In the genomic region with DNA sequence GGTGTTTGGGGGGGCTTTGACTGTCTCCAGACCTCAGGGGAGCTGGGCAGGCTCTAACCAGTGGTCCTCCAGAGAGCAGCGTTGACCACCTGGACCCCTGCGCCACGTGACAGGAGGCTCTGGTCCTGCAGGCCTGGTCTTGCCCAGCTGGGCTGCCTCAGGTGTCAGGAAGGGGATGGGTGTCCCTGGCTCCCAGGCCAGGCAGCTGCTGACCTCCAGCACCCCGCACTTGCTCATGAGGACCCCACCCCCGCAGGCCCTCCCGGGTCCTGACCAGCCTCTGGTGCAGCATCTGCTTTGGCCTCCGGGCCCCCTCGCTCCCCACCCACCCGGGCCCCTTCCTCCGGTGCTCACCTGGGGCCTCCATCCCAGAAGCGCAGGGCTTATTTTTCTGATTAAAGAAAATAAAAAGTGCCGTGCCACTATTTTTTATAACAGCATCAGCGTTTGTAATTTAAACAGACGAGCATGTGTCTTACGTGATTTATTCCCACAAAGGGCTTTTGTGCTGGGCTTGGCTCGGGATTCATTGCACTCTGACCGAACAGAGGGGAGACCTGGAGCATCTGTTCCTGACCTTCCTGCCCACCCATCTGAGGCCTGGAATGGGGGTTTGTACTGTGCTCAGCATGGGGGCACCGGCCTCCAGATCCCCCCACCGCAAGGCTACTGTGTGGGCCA, we compare ENCODE assay signal across 20 cellular contexts. TPM values are rescaled to one million over a fixed set of nuclear protein-coding genes. Genes with fewer than 3 reads are reported as not detected.
DNase-seq lines count a peak whose midpoint lies in the region; ATAC-seq, FAIRE-seq and TF ChIP-seq lines count a peak whose summit lies in the region.
"Had no signal": no experiment of that assay in that cellular context is flagged by ENCODE, and none has a peak within 500 bp of the region (broad histone marks: within the 10 kb centered on the region; RNA-seq: fewer than 3 reads in every experiment).

No MANE protein-coding gene starts in this region.

- no peak for TF ChIP-seq CTCF in brain (conservative IDR thresholded peaks at IDR 0.05)
- no peak for TF ChIP-seq CTCF in D721Med (IDR thresholded peaks at IDR 0.05; ENCODE audit: insufficient read depth, missing control alignments)
- TF ChIP-seq CTCF in BE2C (IDR thresholded peaks at IDR 0.05; ENCODE audit: low read depth, low read length) = no peak

- peaks cover 24% of the 10 kb centered on the region for H3K36me3 Mint-ChIP-seq in brain
- no peaks in the 10 kb centered on the region for H3K36me3 Mint-ChIP-seq in activated naive CD4-positive, alpha-beta T cell treated with anti-CD3 and anti-CD28 coated beads, Interleukin-2, amount 50 U/mL, for 72 hours

- no peak for FAIRE-seq in D721Med (lab: Jason Lieb, UNC)

- ATAC-seq in activated naive CD4-positive, alpha-beta T cell treated with anti-CD3 and anti-CD28 coated beads, Interleukin-2, amount 50 U/mL, for 72 hours = no peak

- H3K4me3 ChIP-seq in iPS-15b (ENCODE audit: low read depth, low read length) (no peak overlapping the region), BE2C (ENCODE audit: low read depth, low read length) (no peak overlapping the region)

- H3K4me1 Mint-ChIP-seq in brain = peaks cover 14% of the 10 kb centered on the region

- no peak overlapping the region for H3K4me3 Mint-ChIP-seq in brain
- H3K4me3 Mint-ChIP-seq: CD14-positive monocyte, IgD-negative memory B cell had no signal

- no peaks in the 10 kb centered on the region for H3K4me1 ChIP-seq in iPS-15b (ENCODE audit: control insufficient read depth, insufficient read depth, low read length)
- peaks cover 7% of the 10 kb centered on the region for H3K4me1 ChIP-seq in BE2C

- H3K9me3 Mint-ChIP-seq in brain = peaks cover 2 to 16% (median 10%) of the 10 kb centered on the region in 5 experiments
- no peaks in the 10 kb centered on the region for H3K9me3 Mint-ChIP-seq in activated naive CD4-positive, alpha-beta T cell treated with anti-CD3 and anti-CD28 coated beads, Interleukin-2, amount 50 U/mL, for 72 hours

- peak overlapping the region in 3 of 5 experiments; percentile 17 to 67 (median 34) for H3K27ac Mint-ChIP-seq in brain
- H3K27ac Mint-ChIP-seq in activated naive CD4-positive, alpha-beta T cell treated with anti-CD3 and anti-CD28 coated beads, Interleukin-2, amount 50 U/mL, for 72 hours = no peak overlapping the region

- peaks cover 3% of the 10 kb centered on the region for H3K27me3 Mint-ChIP-seq in brain
- H3K27me3 Mint-ChIP-seq: IgD-negative memory B cell had no signal

- H3K36me3 ChIP-seq in iPS-15b (ENCODE audit: control insufficient read depth, insufficient read depth, low read length) (peaks cover 15% of the 10 kb centered on the region), BE2C (peaks cover 15% of the 10 kb centered on the region)

- DNase-seq in Ammon's horn (ENCODE audit: low spot score) (peak; percentile 46), pons (ENCODE audit: low spot score) (peak; percentile 82), D721Med (ENCODE audit: insufficient read length, low spot score) (no peak), BE2C (no peak), SW 1271 (lab: John Stamatoyannopoulos, UW) (no peak)
- no peak for DNase-seq in activated naive CD4-positive, alpha-beta T cell treated with anti-CD3 and anti-CD28 coated beads, Interleukin-2, amount 50 U/mL, for 72 hours (ENCODE audit: low spot score in 2 of 2)
- DNase-seq: 8988T, DMS 273 treated with DMSO at 0.1 percent for 48 hours, DMS79 treated with DMSO at 0.1 percent for 48 hours, MV-4-11, NCI-H1105 treated with DMSO at 0.1 percent for 48 hours, NCI-H1694, NCI-H2081 treated with DMSO at 0.1 percent for 48 hours, NCI-H2171 treated with DMSO at 0.1 percent for 48 hours, NCI-H524 treated with DMSO at 0.1 percent for 48 hours, Right ventricle myocardium superior had no signal

- peak overlapping the region; percentile 37 for H3K9ac ChIP-seq in iPS-15b (ENCODE audit: low read depth, low read length)

- H3K9me3 ChIP-seq in iPS-15b (ENCODE audit: control insufficient read depth, insufficient read depth, low read length) = no peaks in the 10 kb centered on the region
- no peaks in the 10 kb centered on the region for H3K9me3 ChIP-seq in BE2C

- H3K27me3 ChIP-seq in iPS-15b (ENCODE audit: control insufficient read depth, insufficient read depth, low read length) = no peaks in the 10 kb centered on the region
- no peaks in the 10 kb centered on the region for H3K27me3 ChIP-seq in BE2C

RNA-seq across cellular contexts. Expression of gene FBRSL1, which starts 21.7 kb away (rescaled TPM):
- polyA plus RNA-seq in brain (ENCODE audit: insufficient read depth, low read depth, low replicate concordance) = 59.3 TPM
- total RNA-seq in activated naive CD4-positive, alpha-beta T cell treated with anti-CD3 and anti-CD28 coated beads, Interleukin-2, amount 50 U/mL, for 72 hours = 10 to 100 TPM; 30.8 to 37.8 TPM
- polyA plus RNA-seq in BE2C (2012; ENCODE audit: insufficient read depth, insufficient read length, low read depth) = 168 TPM

Comparison
In these comparisons a context has a peak if more than half of its experiments do, and no peak if none do; other contexts are left out.
1. DNase-seq: peak in Ammon's horn (single experiment) and pons (single experiment); none in D721Med (single experiment), activated naive CD4-positive, alpha-beta T cell treated with anti-CD3 and anti-CD28 coated beads, Interleukin-2, amount 50 U/mL, for 72 hours (0 of 2), BE2C (single experiment) and SW 1271 (0 of 2).
2. H3K27ac Mint-ChIP-seq: peak in brain (3 of 5); none in activated naive CD4-positive, alpha-beta T cell treated with anti-CD3 and anti-CD28 coated beads, Interleukin-2, amount 50 U/mL, for 72 hours (0 of 2).